6 cellular contexts compared by ENCODE assay signal in genomic region chr2:75580606-75581005, GRCh38. TPM values are rescaled to one million over a fixed set of nuclear protein-coding genes. Genes with fewer than 3 reads are reported as not detected.
"Had no signal": no experiment of that assay in that cellular context is flagged by ENCODE, and none has a peak within 500 bp of the region (broad histone marks: within the 10 kb centered on the region; RNA-seq: fewer than 3 reads in every experiment).

No MANE protein-coding gene starts in this region.

- DNase-seq: IMR-90, KBM-7 had no signal

- H3K27ac ChIP-seq: HL-60 had no signal

- FAIRE-seq: HepG2, K562 had no signal

- H3K4me3 ChIP-seq: K562 had no signal

RNA-seq across cellular contexts. Expression of gene EVA1A, which starts 19.9 kb away (rescaled TPM):
- polyA plus RNA-seq: IgD-negative memory B cell, K562 had no signal
